Comparison of ENCODE assay signal across 2 cellular contexts in the genomic region with DNA sequence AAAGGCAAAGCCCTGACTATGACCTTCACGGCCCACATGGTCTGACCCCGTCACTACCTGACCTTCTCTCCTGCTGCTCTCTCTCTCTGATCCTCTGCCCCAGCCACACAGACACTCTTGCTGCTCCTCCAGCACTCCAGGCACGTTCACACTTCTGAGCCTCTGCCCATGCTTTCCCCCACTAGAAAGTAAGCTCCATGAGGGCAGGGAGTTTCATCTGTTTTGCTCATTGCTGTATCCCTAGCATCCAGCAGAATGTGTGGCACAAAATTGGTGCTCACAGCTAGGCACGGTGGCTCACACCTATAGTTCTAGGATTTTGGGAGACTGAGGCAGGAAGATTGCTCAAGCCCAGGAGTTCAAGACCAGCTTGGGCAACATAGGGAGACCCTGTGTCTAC.
TF ChIP-seq lines count a peak whose summit lies in the region.

No MANE protein-coding gene starts in this region.

TF ChIP-seq in A549, 52 proteins besides CTCF, POLR2A, EP300 and RAD21:
- TF ChIP-seq CEBPB (IDR thresholded peaks at IDR 0.05), result no peak
- no peak for TF ChIP-seq HOXB5 (CRISPR knock-in tag; IDR thresholded peaks at IDR 0.05)
- no peak for TF ChIP-seq RARB (CRISPR knock-in tag; IDR thresholded peaks at IDR 0.05)
- TF ChIP-seq CHD2 (IDR thresholded peaks at IDR 0.05; ENCODE audit: low read length, partially characterized antibody), result no peak
- no peak for TF ChIP-seq RCOR1 (IDR thresholded peaks at IDR 0.05; ENCODE audit: low read depth, low read length)
- no peak for TF ChIP-seq ZC3H11A (IDR thresholded peaks at IDR 0.05)
- no peak for TF ChIP-seq PHF8 (IDR thresholded peaks at IDR 0.05; ENCODE audit: borderline replicate concordance, low read depth)
- no peak for TF ChIP-seq BHLHE40 (IDR thresholded peaks at IDR 0.05; ENCODE audit: low read depth, low read length)
- TF ChIP-seq TP53 (CRISPR knock-in tag; IDR thresholded peaks at IDR 0.05), result no peak
- TF ChIP-seq, protein P1, sequence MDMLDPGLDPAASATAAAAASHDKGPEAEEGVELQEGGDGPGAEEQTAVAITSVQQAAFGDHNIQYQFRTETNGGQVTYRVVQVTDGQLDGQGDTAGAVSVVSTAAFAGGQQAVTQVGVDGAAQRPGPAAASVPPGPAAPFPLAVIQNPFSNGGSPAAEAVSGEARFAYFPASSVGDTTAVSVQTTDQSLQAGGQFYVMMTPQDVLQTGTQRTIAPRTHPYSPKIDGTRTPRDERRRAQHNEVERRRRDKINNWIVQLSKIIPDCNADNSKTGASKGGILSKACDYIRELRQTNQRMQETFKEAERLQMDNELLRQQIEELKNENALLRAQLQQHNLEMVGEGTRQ (IDR thresholded peaks at IDR 0.05), result no peak
- no peak for TF ChIP-seq NR3C1 (IDR thresholded peaks at IDR 0.05)
- TF ChIP-seq, protein P2, sequence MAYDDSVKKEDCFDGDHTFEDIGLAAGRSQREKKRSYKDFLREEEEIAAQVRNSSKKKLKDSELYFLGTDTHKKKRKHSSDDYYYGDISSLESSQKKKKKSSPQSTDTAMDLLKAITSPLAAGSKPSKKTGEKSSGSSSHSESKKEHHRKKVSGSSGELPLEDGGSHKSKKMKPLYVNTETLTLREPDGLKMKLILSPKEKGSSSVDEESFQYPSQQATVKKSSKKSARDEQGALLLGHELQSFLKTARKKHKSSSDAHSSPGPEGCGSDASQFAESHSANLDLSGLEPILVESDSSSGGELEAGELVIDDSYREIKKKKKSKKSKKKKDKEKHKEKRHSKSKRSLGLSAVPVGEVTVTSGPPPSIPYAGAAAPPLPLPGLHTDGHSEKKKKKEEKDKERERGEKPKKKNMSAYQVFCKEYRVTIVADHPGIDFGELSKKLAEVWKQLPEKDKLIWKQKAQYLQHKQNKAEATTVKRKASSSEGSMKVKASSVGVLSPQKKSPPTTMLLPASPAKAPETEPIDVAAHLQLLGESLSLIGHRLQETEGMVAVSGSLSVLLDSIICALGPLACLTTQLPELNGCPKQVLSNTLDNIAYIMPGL (CRISPR knock-in tag; IDR thresholded peaks at IDR 0.05; ENCODE audit: borderline replicate concordance), result no peak
- no peak for TF ChIP-seq TFCP2L1 (CRISPR knock-in tag; IDR thresholded peaks at IDR 0.05)
- TF ChIP-seq CBX2 (IDR thresholded peaks at IDR 0.05; ENCODE audit: borderline replicate concordance, low read depth), result no peak
- TF ChIP-seq RNF2 (IDR thresholded peaks at IDR 0.05; ENCODE audit: borderline replicate concordance, low read depth), result no peak

TF ChIP-seq in H1, 55 proteins besides CTCF, POLR2A, EP300 and RAD21:
- TF ChIP-seq SP4 (IDR thresholded peaks at IDR 0.05; ENCODE audit: low read length) (no peak), RXRA (IDR thresholded peaks at IDR 0.05; ENCODE audit: insufficient read depth, low read depth, low read length) (no peak), SUZ12 (IDR thresholded peaks at IDR 0.05; ENCODE audit: low read length) (no peak), SP2 (IDR thresholded peaks at IDR 0.05; ENCODE audit: low read length) (no peak), ZNF274 (IDR thresholded peaks at IDR 0.05; ENCODE audit: borderline replicate concordance, extremely low read depth, low read length) (no peak), KDM1A (IDR thresholded peaks at IDR 0.05; ENCODE audit: borderline replicate concordance, low read length) (no peak), YY1 (IDR thresholded peaks at IDR 0.05; ENCODE audit: low read depth, low read length) (no peak), GABPA (IDR thresholded peaks at IDR 0.05; ENCODE audit: borderline replicate concordance, insufficient read depth, low read length) (no peak), NANOG (IDR thresholded peaks at IDR 0.05; ENCODE audit: insufficient read depth, low read depth, low read length, poor library complexity, severe bottlenecking) (no peak), CREB1 (IDR thresholded peaks at IDR 0.05) (no peak), SP1 (IDR thresholded peaks at IDR 0.05; ENCODE audit: low read depth, low read length) (no peak), RNF2 (IDR thresholded peaks at IDR 0.05; ENCODE audit: borderline replicate concordance, low read depth, low read length, missing control alignments, poor library complexity, severe bottlenecking) (no peak), RFX5 (IDR thresholded peaks at IDR 0.05; ENCODE audit: borderline replicate concordance, low read depth, low read length) (no peak), BACH1 (IDR thresholded peaks at IDR 0.05; ENCODE audit: low read length) (no peak), CEBPB (IDR thresholded peaks at IDR 0.05; ENCODE audit: low read depth, low read length) (no peak)
- TF ChIP-seq, protein P3, sequence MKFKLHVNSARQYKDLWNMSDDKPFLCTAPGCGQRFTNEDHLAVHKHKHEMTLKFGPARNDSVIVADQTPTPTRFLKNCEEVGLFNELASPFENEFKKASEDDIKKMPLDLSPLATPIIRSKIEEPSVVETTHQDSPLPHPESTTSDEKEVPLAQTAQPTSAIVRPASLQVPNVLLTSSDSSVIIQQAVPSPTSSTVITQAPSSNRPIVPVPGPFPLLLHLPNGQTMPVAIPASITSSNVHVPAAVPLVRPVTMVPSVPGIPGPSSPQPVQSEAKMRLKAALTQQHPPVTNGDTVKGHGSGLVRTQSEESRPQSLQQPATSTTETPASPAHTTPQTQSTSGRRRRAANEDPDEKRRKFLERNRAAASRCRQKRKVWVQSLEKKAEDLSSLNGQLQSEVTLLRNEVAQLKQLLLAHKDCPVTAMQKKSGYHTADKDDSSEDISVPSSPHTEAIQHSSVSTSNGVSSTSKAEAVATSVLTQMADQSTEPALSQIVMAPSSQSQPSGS (IDR thresholded peaks at IDR 0.05; ENCODE audit: low read length), result no peak
- TF ChIP-seq, protein P4, sequence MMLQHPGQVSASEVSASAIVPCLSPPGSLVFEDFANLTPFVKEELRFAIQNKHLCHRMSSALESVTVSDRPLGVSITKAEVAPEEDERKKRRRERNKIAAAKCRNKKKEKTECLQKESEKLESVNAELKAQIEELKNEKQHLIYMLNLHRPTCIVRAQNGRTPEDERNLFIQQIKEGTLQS (IDR thresholded peaks at IDR 0.05; ENCODE audit: insufficient read depth, low read depth, low read length), result no peak
